ENCODE assay signal across 8 cellular contexts in genomic region chr12:96989916-96990315, GRCh38.
DNase-seq lines count a peak whose midpoint lies in the region; ATAC-seq and TF ChIP-seq lines count a peak whose summit lies in the region.

No MANE protein-coding gene starts in this region.

- H3K27me3 ChIP-seq in right lobe of liver, result peaks cover 0 to 2% of the 10 kb centered on the region in 2 donors

- H3K4me3 ChIP-seq in right lobe of liver, result no peak overlapping the region

- no peak for TF ChIP-seq POLR2A in right lobe of liver (IDR thresholded peaks at IDR 0.05)

- peak; percentile 48 for DNase-seq in NCI-H1436 (lab: John Stamatoyannopoulos, UW)
- no peak for DNase-seq in NCI-H1436 treated with DMSO at 0.1 percent for 48 hours (lab: John Stamatoyannopoulos, UW)
- DNase-seq in Kasumi-1 (lab: John Stamatoyannopoulos, UW), result peak; percentile 11 to 21
- no peak for DNase-seq in right lobe of liver
- DNase-seq in GF-D8 (lab: John Stamatoyannopoulos, UW), result no peak
- no peak for DNase-seq in foreskin melanocyte

- H3K27ac ChIP-seq in VCaP (no peak overlapping the region), right lobe of liver (no peak overlapping the region)

- H3K4me1 ChIP-seq in right lobe of liver, result peaks cover 0 to 7% (median 3%) of the 10 kb centered on the region in 4 donors

- H3K9me3 ChIP-seq in right lobe of liver, result no peaks in the 10 kb centered on the region

- WGBS in right lobe of liver (ENCODE audit: insufficient coverage, low coverage, low lambda C conversion rate, missing lambda C conversion rate), result 43% methylated on average over 5 of the region's 5 CpGs

- H3K36me3 ChIP-seq in right lobe of liver, result no peaks in the 10 kb centered on the region

- ATAC-seq in right lobe of liver (peak; percentile 41 to 60 (median 52)), HG02981 (IDR thresholded peaks at IDR 0.05; ENCODE audit: unreplicated experiment) (no peak)

- intact Hi-C loops in right lobe of liver (cut with DNase I), result no loop called here

- TF ChIP-seq CTCF in VCaP (conservative IDR thresholded peaks at IDR 0.05), result peak; percentile 83
- peak; percentile 24 to 33 (median 28) for TF ChIP-seq CTCF in right lobe of liver (IDR thresholded peaks at IDR 0.05)

Comparison
In these comparisons a context has a peak if more than half of its experiments do, and no peak if none do; other contexts are left out.
1. DNase-seq: peak in NCI-H1436 (single experiment) and Kasumi-1 (2 of 2); none in NCI-H1436 treated with DMSO at 0.1 percent for 48 hours (single experiment), right lobe of liver (0 of 3), GF-D8 (single experiment) and foreskin melanocyte (single experiment).